15 cellular contexts compared by ENCODE assay signal in the genomic region with DNA sequence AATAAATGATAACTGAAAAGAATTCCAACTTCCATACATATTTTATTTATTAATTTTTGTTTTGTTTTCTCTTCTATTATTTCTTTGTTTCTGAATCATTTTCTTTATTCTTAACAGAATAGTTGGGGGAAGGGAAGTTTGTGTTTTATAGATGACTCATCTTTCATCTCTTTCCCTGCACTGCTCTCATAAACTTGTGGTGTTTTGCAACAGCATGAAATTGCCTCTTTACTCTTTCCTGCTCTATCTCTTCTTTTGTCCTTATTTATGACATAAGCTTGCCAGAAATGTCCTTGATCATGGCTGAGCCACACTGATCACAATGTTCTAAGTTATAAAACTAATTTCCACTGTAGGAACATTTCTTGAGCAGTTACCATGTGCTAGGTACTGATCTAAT. TPM values are rescaled to one million over a fixed set of nuclear protein-coding genes. Genes with fewer than 3 reads are reported as not detected.
DNase-seq lines count a peak whose midpoint lies in the region; ATAC-seq and TF ChIP-seq lines count a peak whose summit lies in the region.
"Had no signal": no experiment of that assay in that cellular context is flagged by ENCODE, and none has a peak within 500 bp of the region (broad histone marks: within the 10 kb centered on the region; RNA-seq: fewer than 3 reads in every experiment).

No MANE protein-coding gene starts in this region.

- H3K27ac ChIP-seq in smooth muscle cell (ENCODE audit: low read depth) (peak overlapping the region; percentile 12), testis (no peak overlapping the region)
- H3K27ac ChIP-seq: coronary artery had no signal

- no peaks in the 10 kb centered on the region for H3K36me3 ChIP-seq in smooth muscle cell (ENCODE audit: low read depth)
- no peaks in the 10 kb centered on the region for H3K36me3 ChIP-seq in testis (ENCODE audit: low read depth, missing control alignments)

- no peaks in the 10 kb centered on the region for H3K9me3 ChIP-seq in smooth muscle cell (replicated peaks; ENCODE audit: low read depth)
- H3K9me3 ChIP-seq in testis, result no peaks in the 10 kb centered on the region

- H2AFZ ChIP-seq in smooth muscle cell (ENCODE audit: low read depth), result no peak overlapping the region

- H3F3A ChIP-seq in smooth muscle cell (ENCODE audit: low read depth), result no peaks in the 10 kb centered on the region

- H4K20me1 ChIP-seq in smooth muscle cell (ENCODE audit: low read depth), result no peaks in the 10 kb centered on the region

- H3K4me1 ChIP-seq in smooth muscle cell (ENCODE audit: low read depth) (no peaks in the 10 kb centered on the region), testis (no peaks in the 10 kb centered on the region)

- intact Hi-C loops in testis (cut with DNase I; ENCODE audit: low total_unique reads), result no loop called here

- no peak overlapping the region for H3K4me2 ChIP-seq in smooth muscle cell

- TF ChIP-seq POLR2A in testis (IDR thresholded peaks at IDR 0.05), result no peak

- H3K79me2 ChIP-seq in smooth muscle cell (ENCODE audit: low read depth), result no peaks in the 10 kb centered on the region

- H3K27me3 ChIP-seq in smooth muscle cell (ENCODE audit: low read depth) (no peaks in the 10 kb centered on the region), testis (no peaks in the 10 kb centered on the region)

- ATAC-seq in esophagus mucosa (peak; percentile 43), GM18498 (IDR thresholded peaks at IDR 0.05; ENCODE audit: unreplicated experiment) (no peak), HG02840 (IDR thresholded peaks at IDR 0.05; ENCODE audit: low FRiP score, unreplicated experiment) (no peak)
- ATAC-seq: left cardiac atrium, natural killer cell, right cardiac atrium had no signal

- DNase-seq in GM04504 (ENCODE audit: low read depth) (peak; percentile 47), RPMI7951 (ENCODE audit: low read depth) (peak; percentile 20), smooth muscle cell (lab: John Stamatoyannopoulos, UW; ENCODE audit: unreplicated experiment) (no peak), testis (no peak)
- DNase-seq: activated CD4-positive, alpha-beta T cell treated with anti-CD3 and anti-CD28 coated beads, Interleukin-2, amount 50 U/mL, for 4 hours; activated gamma-delta T cell treated with Interleukin-2 at 50 U/mL for 16 hours; left cardiac atrium; natural killer cell; NCI-H2081 treated with DMSO at 0.1 percent for 48 hours; right cardiac atrium; T-helper 2 cell had no signal

- TF ChIP-seq CTCF in smooth muscle cell (IDR thresholded peaks at IDR 0.05; ENCODE audit: borderline replicate concordance, insufficient read depth, poor library complexity, severe bottlenecking) (no peak), testis (IDR thresholded peaks at IDR 0.05) (no peak)

- H3K4me3 ChIP-seq in smooth muscle cell (no peak overlapping the region), testis (no peak overlapping the region)
- H3K4me3 ChIP-seq: coronary artery had no signal

- H3K9ac ChIP-seq in smooth muscle cell (ENCODE audit: low read depth), result no peak overlapping the region

RNA-seq across cellular contexts. Expression of gene QRFPR, which starts 22.3 kb away (rescaled TPM):
- total RNA-seq in RPMI7951 (2014; rRNA removed; shearing (Covaris generic)), result not detected in 2 replicates
- total RNA-seq in esophagus mucosa (4.3 TPM), smooth muscle cell (not detected in 2 replicates), testis (1 to 10 TPM in 1 of 2 donors, under 1 TPM in 1; 0.93 to 2.4 TPM)
- polyA plus RNA-seq in smooth muscle cell (not detected in 2 replicates), testis (ENCODE audit: insufficient read depth, low read depth, low replicate concordance) (0.54 TPM)
- total RNA-seq: natural killer cell had no signal

Comparison
In these comparisons a context has a peak if more than half of its experiments do, and no peak if none do; other contexts are left out.
1. DNase-seq: peak in GM04504 (single experiment) and RPMI7951 (single experiment); none in smooth muscle cell (single experiment) and testis (single experiment).